ENCODE assay signal across 24 cellular contexts in genomic region chr2:136395590-136395989, GRCh38.
DNase-seq lines count a peak whose midpoint lies in the region; ATAC-seq and TF ChIP-seq lines count a peak whose summit lies in the region.
"Had no signal": no experiment of that assay in that cellular context is flagged by ENCODE, and none has a peak within 500 bp of the region (broad histone marks: within the 10 kb centered on the region; RNA-seq: fewer than 3 reads in every experiment).

No MANE protein-coding gene starts in this region.

- intact Hi-C loops in activated CD4-positive, alpha-beta T cell treated with anti-CD3 and anti-CD28 coated beads for 36 hours (cut with DNase I, micrococcal nuclease): no loop called here
- intact Hi-C loops in transverse colon (cut with DNase I; ENCODE audit: low total_unique reads): no loop called here

- no peak overlapping the region for H3K9ac ChIP-seq in OCI-LY3 (ENCODE audit: low read length)
- H3K9ac ChIP-seq: BLaER1 treated with 17β-estradiol and CSF1 and Interleukin-3, amounts not matched to agents 10 nM and 100 nM; KMS-11; SK-N-SH had no signal

- POLR2A ChIA-PET in activated CD4-positive, alpha-beta T cell treated with anti-CD3 and anti-CD28 coated beads for 36 hours (lab: Charles Lee): interaction anchor here (0.7 kb wide), 1 partner anchor 38 kb away, joined by 5 read pairs; no protein-coding TSS in a partner anchor

- no peaks in the 10 kb centered on the region for H3K9me3 Mint-ChIP-seq in activated CD4-positive, alpha-beta T cell treated with anti-CD3 and anti-CD28 coated beads for 36 hours (ENCODE audit: low read depth)
- no peaks in the 10 kb centered on the region for H3K9me3 Mint-ChIP-seq in activated naive CD8-positive, alpha-beta T cell treated with anti-CD3 and anti-CD28 coated beads, Interleukin-2, amount 50 U/mL, for 24 hours
- H3K9me3 Mint-ChIP-seq: CD8-positive, alpha-beta memory T cell; H9 had no signal

- no peaks in the 10 kb centered on the region for H3K9me3 ChIP-seq in DOHH2 (ENCODE audit: control insufficient read depth, insufficient read depth, low read length)
- H3K9me3 ChIP-seq in OCI-LY3 (ENCODE audit: insufficient read depth, low read length): no peaks in the 10 kb centered on the region
- no peaks in the 10 kb centered on the region for H3K9me3 ChIP-seq in transverse colon
- H3K9me3 ChIP-seq: BLaER1 treated with 17β-estradiol and CSF1 and Interleukin-3, amounts not matched to agents 10 nM and 100 nM; SK-N-SH had no signal

- CTCF ChIA-PET in activated CD4-positive, alpha-beta T cell treated with anti-CD3 and anti-CD28 coated beads for 36 hours (lab: Charles Lee): interaction anchor here (1.0 to 1.5 kb wide), 3 partner anchors 12 to 481 kb away, joined by 4 read pairs; no protein-coding TSS in a partner anchor

- no peak for DNase-seq in activated CD4-positive, alpha-beta T cell treated with anti-CD3 and anti-CD28 coated beads for 36 hours
- DNase-seq in activated CD4-positive, alpha-beta T cell treated with anti-CD3 and anti-CD28 coated beads for 48 hours: no peak
- no peak for DNase-seq in activated naive CD8-positive, alpha-beta T cell treated with anti-CD3 and anti-CD28 coated beads, Interleukin-2, amount 50 U/mL, for 24 hours
- no peak for DNase-seq in transverse colon
- DNase-seq: ACHN; Calu3; CD8-positive, alpha-beta memory T cell; GDM1; H9; HFFc6; NCI-H1694 treated with DMSO at 0.1 percent for 48 hours; NCI-H2081 treated with DMSO at 0.1 percent for 48 hours; NCI-H2171 treated with DMSO at 0.1 percent for 48 hours; NCI-H524 treated with DMSO at 0.1 percent for 48 hours; SIG-M5; SK-N-SH had no signal

- H3K27ac ChIP-seq in DOHH2 (ENCODE audit: low read depth, low read length) (peak overlapping the region; percentile 59), OCI-LY3 (ENCODE audit: low read length) (0 out of 2 replicates have a peak overlapping the region, but pooled peaks have one; percentile 81), transverse colon (no peak overlapping the region)
- H3K27ac ChIP-seq: 22Rv1; BLaER1 treated with 17β-estradiol and CSF1 and Interleukin-3, amounts not matched to agents 10 nM and 100 nM; KMS-11; RWPE1 had no signal

- H3K27ac Mint-ChIP-seq in activated CD4-positive, alpha-beta T cell treated with anti-CD3 and anti-CD28 coated beads for 36 hours: peak overlapping the region; percentile 13
- H3K27ac Mint-ChIP-seq in activated naive CD8-positive, alpha-beta T cell treated with anti-CD3 and anti-CD28 coated beads, Interleukin-2, amount 50 U/mL, for 24 hours: no peak overlapping the region
- H3K27ac Mint-ChIP-seq: CD8-positive, alpha-beta memory T cell; H9; HFFc6 had no signal

- no peaks in the 10 kb centered on the region for H3K27me3 Mint-ChIP-seq in activated CD4-positive, alpha-beta T cell treated with anti-CD3 and anti-CD28 coated beads for 36 hours
- H3K27me3 Mint-ChIP-seq in activated naive CD8-positive, alpha-beta T cell treated with anti-CD3 and anti-CD28 coated beads, Interleukin-2, amount 50 U/mL, for 24 hours: no peaks in the 10 kb centered on the region

- H3K4me1 ChIP-seq in DOHH2 (ENCODE audit: control insufficient read depth, low read length) (peaks cover 73% of the 10 kb centered on the region), OCI-LY3 (ENCODE audit: low read length) (peaks cover 42% of the 10 kb centered on the region), transverse colon (no peaks in the 10 kb centered on the region)

- H3K79me2 ChIP-seq in DOHH2 (ENCODE audit: control insufficient read depth, low read length) (no peaks in the 10 kb centered on the region), OCI-LY3 (ENCODE audit: low read length) (no peaks in the 10 kb centered on the region)

- TF ChIP-seq CTCF in DOHH2 (IDR thresholded peaks at IDR 0.05; ENCODE audit: low read depth, low read length, poor library complexity, severe bottlenecking): no peak
- no peak for TF ChIP-seq CTCF in OCI-LY3 (IDR thresholded peaks at IDR 0.05; ENCODE audit: low read depth, low read length)
- TF ChIP-seq CTCF in transverse colon (IDR thresholded peaks at IDR 0.05): no peak

- H3K9me2 ChIP-seq in DOHH2 (replicated peaks; ENCODE audit: control insufficient read depth, low read length): no peaks in the 10 kb centered on the region
- H3K9me2 ChIP-seq: SK-N-SH had no signal

- in situ Hi-C loops in transverse colon (cut with MboI; ENCODE audit: low pct_ligation_motif_present in 1 of 4, low pct_unique_long_range_greater_than_20kb in 1 of 4, low sequenced_read_pairs in 3 of 4): no loop called here

- peak overlapping the region; percentile 36; the same call in 1 of the 2 replicates for H3K4me2 ChIP-seq in DOHH2 (ENCODE audit: low read length)
- H3K4me2 ChIP-seq in OCI-LY3 (ENCODE audit: low read length): peak overlapping the region; percentile 33; the same call in 1 of the 2 replicates
- H3K4me2 ChIP-seq: KMS-11, SK-N-SH had no signal

- TF ChIP-seq POLR2A in transverse colon (IDR thresholded peaks at IDR 0.05): no peak

- H2AFZ ChIP-seq in OCI-LY3 (ENCODE audit: low read depth, low read length): no peak overlapping the region

- H3K36me3 Mint-ChIP-seq in activated CD4-positive, alpha-beta T cell treated with anti-CD3 and anti-CD28 coated beads for 36 hours (ENCODE audit: low read depth): no peaks in the 10 kb centered on the region
- H3K36me3 Mint-ChIP-seq in activated naive CD8-positive, alpha-beta T cell treated with anti-CD3 and anti-CD28 coated beads, Interleukin-2, amount 50 U/mL, for 24 hours (ENCODE audit: low read depth): no peaks in the 10 kb centered on the region
- H3K36me3 Mint-ChIP-seq: CD8-positive, alpha-beta memory T cell had no signal

- no peak for TF ChIP-seq EP300 in transverse colon (IDR thresholded peaks at IDR 0.05; ENCODE audit: low read depth)

- peaks cover 27% of the 10 kb centered on the region for H3K4me1 Mint-ChIP-seq in activated CD4-positive, alpha-beta T cell treated with anti-CD3 and anti-CD28 coated beads for 36 hours
- H3K4me1 Mint-ChIP-seq in activated naive CD8-positive, alpha-beta T cell treated with anti-CD3 and anti-CD28 coated beads, Interleukin-2, amount 50 U/mL, for 24 hours: peaks cover 34% of the 10 kb centered on the region

- no peaks in the 10 kb centered on the region for H4K20me1 ChIP-seq in DOHH2 (ENCODE audit: control insufficient read depth, insufficient read depth, low read depth, low read length)
- H4K20me1 ChIP-seq in OCI-LY3 (ENCODE audit: insufficient read depth, low read length): no peaks in the 10 kb centered on the region
- H4K20me1 ChIP-seq: BLaER1 treated with 17β-estradiol and CSF1 and Interleukin-3, amounts not matched to agents 10 nM and 100 nM had no signal

- 92 to 100% methylated on average over 2 of the region's 2 CpGs for WGBS in transverse colon (ENCODE audit: low coverage in 1 of 2), 2 donors

- peaks cover 13% of the 10 kb centered on the region; the same call in 1 of the 2 replicates for H3K36me3 ChIP-seq in DOHH2 (ENCODE audit: control insufficient read depth, low read length)
- H3K36me3 ChIP-seq in OCI-LY3 (replicated peaks; ENCODE audit: low read depth, low read length): no peaks in the 10 kb centered on the region
- H3K36me3 ChIP-seq in transverse colon: no peaks in the 10 kb centered on the region
- H3K36me3 ChIP-seq: BLaER1 treated with 17β-estradiol and CSF1 and Interleukin-3, amounts not matched to agents 10 nM and 100 nM had no signal

- ATAC-seq in activated CD4-positive, alpha-beta T cell treated with anti-CD3 and anti-CD28 coated beads for 36 hours: peak; percentile 62
- ATAC-seq in activated naive CD8-positive, alpha-beta T cell treated with anti-CD3 and anti-CD28 coated beads, Interleukin-2, amount 50 U/mL, for 24 hours: peak; percentile 44
- ATAC-seq in HG02571 (IDR thresholded peaks at IDR 0.05; ENCODE audit: unreplicated experiment) (no peak), GM19463 (IDR thresholded peaks at IDR 0.05; ENCODE audit: unreplicated experiment) (no peak)

- no peak overlapping the region for H3K4me3 Mint-ChIP-seq in activated CD4-positive, alpha-beta T cell treated with anti-CD3 and anti-CD28 coated beads for 36 hours
- H3K4me3 Mint-ChIP-seq in activated naive CD8-positive, alpha-beta T cell treated with anti-CD3 and anti-CD28 coated beads, Interleukin-2, amount 50 U/mL, for 24 hours: no peak overlapping the region
- H3K4me3 Mint-ChIP-seq: CD8-positive, alpha-beta memory T cell; H9; HFFc6 had no signal

- H3K27me3 ChIP-seq in DOHH2 (ENCODE audit: control insufficient read depth, low read length): no peaks in the 10 kb centered on the region
- no peaks in the 10 kb centered on the region for H3K27me3 ChIP-seq in OCI-LY3 (ENCODE audit: low read depth, low read length)
- no peaks in the 10 kb centered on the region for H3K27me3 ChIP-seq in transverse colon
- H3K27me3 ChIP-seq: BLaER1 treated with 17β-estradiol and CSF1 and Interleukin-3, amounts not matched to agents 10 nM and 100 nM had no signal

- peaks cover 5% of the 10 kb centered on the region; the same call in 1 of the 2 replicates for H3F3A ChIP-seq in DOHH2 (ENCODE audit: control insufficient read depth, insufficient read depth)

- H3K4me3 ChIP-seq in DOHH2 (ENCODE audit: low read length) (no peak overlapping the region), OCI-LY3 (ENCODE audit: low read length) (no peak overlapping the region), transverse colon (no peak overlapping the region)
- H3K4me3 ChIP-seq: BLaER1 treated with 17β-estradiol and CSF1 and Interleukin-3, amounts not matched to agents 10 nM and 100 nM had no signal

Comparison
In these comparisons a context has a peak if more than half of its experiments do, and no peak if none do; other contexts are left out.
1. ATAC-seq: peak in activated CD4-positive, alpha-beta T cell treated with anti-CD3 and anti-CD28 coated beads for 36 hours (single experiment) and activated naive CD8-positive, alpha-beta T cell treated with anti-CD3 and anti-CD28 coated beads, Interleukin-2, amount 50 U/mL, for 24 hours (single experiment); none in HG02571 (single experiment) and GM19463 (single experiment).
2. H3K27ac ChIP-seq: peak in DOHH2 (single experiment) and OCI-LY3 (single experiment); none in transverse colon (0 of 4).